8 cellular contexts compared by ENCODE assay signal in the genomic region with DNA sequence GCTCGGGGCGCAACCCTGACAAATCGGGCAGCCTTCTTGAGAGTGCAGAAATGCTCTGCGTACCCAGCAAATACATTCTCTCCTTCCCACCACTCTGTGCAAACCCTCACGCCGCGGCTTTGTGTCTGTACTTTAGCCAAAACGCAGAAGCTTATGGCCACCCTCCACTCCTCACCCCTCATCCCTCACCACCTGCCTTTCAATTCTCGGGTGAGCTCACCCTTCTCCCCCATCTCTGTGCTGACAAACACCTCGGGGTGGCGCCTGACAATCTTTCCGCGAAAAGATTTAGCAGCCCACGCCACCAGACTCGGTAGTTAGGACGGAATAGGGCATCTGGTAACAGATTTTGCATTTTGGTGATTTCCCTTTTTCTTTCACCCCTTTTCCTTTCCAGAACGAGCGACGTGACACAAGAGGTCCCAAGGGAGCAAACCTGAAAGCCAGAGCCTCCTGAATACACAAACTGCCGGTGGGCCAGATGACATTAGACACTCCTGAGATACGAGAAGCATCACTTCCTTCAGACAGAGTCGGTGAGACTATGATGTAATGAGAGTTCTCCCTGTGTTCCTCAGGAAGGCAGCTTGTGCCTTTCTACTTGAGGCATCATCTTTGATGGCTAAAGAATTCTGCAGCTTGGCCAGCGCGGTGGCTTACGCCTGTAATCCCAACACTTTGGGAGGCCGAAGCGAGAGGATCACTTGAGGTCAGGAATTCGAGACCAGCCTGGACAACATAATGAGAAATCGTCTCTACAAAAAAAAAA. TPM values are rescaled to one million over a fixed set of nuclear protein-coding genes. Genes with fewer than 3 reads are reported as not detected.
DNase-seq lines count a peak whose midpoint lies in the region; ATAC-seq and TF ChIP-seq lines count a peak whose summit lies in the region.

No MANE protein-coding gene starts in this region.

- H3K36me3 ChIP-seq in endodermal cell (ENCODE audit: control insufficient read depth, insufficient read depth, low read length): peaks cover 7% of the 10 kb centered on the region
- H3K36me3 ChIP-seq in mucosa of stomach (ENCODE audit: control insufficient read depth, insufficient read depth, low read length): no peaks in the 10 kb centered on the region

- ATAC-seq in HG02623 (IDR thresholded peaks at IDR 0.05; ENCODE audit: unreplicated experiment): peak; percentile 45

- no peak for TF ChIP-seq CTCF in endodermal cell (conservative IDR thresholded peaks at IDR 0.05)

- H3K27me3 ChIP-seq in endodermal cell (ENCODE audit: control insufficient read depth, insufficient read depth, low read length, poor library complexity, severe bottlenecking): no peaks in the 10 kb centered on the region
- H3K27me3 ChIP-seq in mucosa of stomach (ENCODE audit: control insufficient read depth, insufficient read depth, low read length): no peaks in the 10 kb centered on the region

- peaks cover 3% of the 10 kb centered on the region for H3K36me3 Mint-ChIP-seq in endodermal cell (ENCODE audit: low read depth)

- H3K9ac ChIP-seq in endodermal cell (ENCODE audit: extremely low read depth, low read length, poor library complexity, severe bottlenecking) (peak overlapping the region; percentile 80), mucosa of stomach (ENCODE audit: low read length) (peak overlapping the region; percentile 91)

- H3K4me3 ChIP-seq in endodermal cell (ENCODE audit: low read length): peak overlapping the region; percentile 99
- peak overlapping the region; percentile 91 for H3K4me3 ChIP-seq in mucosa of stomach (ENCODE audit: low read length)

- H3K4me1 ChIP-seq in endodermal cell (ENCODE audit: control insufficient read depth, insufficient read depth, low read length): no peaks in the 10 kb centered on the region
- H3K4me1 ChIP-seq in mucosa of stomach (ENCODE audit: control insufficient read depth, insufficient read depth, low read length): peaks cover 7% of the 10 kb centered on the region

- peak overlapping the region; percentile 91 for H3K27ac Mint-ChIP-seq in endodermal cell

- WGBS in endodermal cell (ENCODE audit: insufficient coverage in 1 of 2, insufficient read length in 1 of 2), 2 experiments: 22 to 33% methylated on average over 10 to 28 of the region's 29 CpGs

- no peaks in the 10 kb centered on the region for H3K9me3 ChIP-seq in endodermal cell (ENCODE audit: control insufficient read depth, low read length)
- H3K9me3 ChIP-seq in mucosa of stomach (ENCODE audit: control insufficient read depth, low read length): no peaks in the 10 kb centered on the region

- no peak overlapping the region for H3K27ac ChIP-seq in endodermal cell (ENCODE audit: low read depth, low read length)

- H3K9me3 Mint-ChIP-seq in endodermal cell: no peaks in the 10 kb centered on the region

- peak overlapping the region; percentile 97 for H3K4me3 Mint-ChIP-seq in endodermal cell

- H3K4me1 Mint-ChIP-seq in endodermal cell: peaks cover 17% of the 10 kb centered on the region

- H3K27me3 Mint-ChIP-seq in endodermal cell (ENCODE audit: insufficient read depth): peaks cover 3% of the 10 kb centered on the region

- DNase-seq in NCI-H2107 treated with DMSO at 0.1 percent for 48 hours (lab: John Stamatoyannopoulos, UW; ENCODE audit: unreplicated experiment) (peak; percentile 36), NCI-H2107 (lab: John Stamatoyannopoulos, UW) (no peak), NCI-H1436 treated with DMSO at 0.1 percent for 48 hours (lab: John Stamatoyannopoulos, UW) (peak; percentile 49), endodermal cell (peak; percentile 70)
- peak; percentile 32 to 40 for DNase-seq in activated CD8-positive, alpha-beta memory T cell treated with anti-CD3 and anti-CD28 coated beads for 1 hour (ENCODE audit: extremely low read depth in 1 of 2, low read depth in 1 of 2)
- DNase-seq in stimulated activated CD8-positive, alpha-beta memory T cell treated with anti-CD3 and anti-CD28 coated beads, Interleukin-7, amount 100 ng/mL, for 1 hour (ENCODE audit: low read depth in 2 of 2): peak; percentile 21 to 48

RNA-seq across cellular contexts. Expression of gene ATAD1, which starts 0.7 kb away (rescaled TPM):
- 10 to 100 TPM; 55.4 to 68.0 TPM for total RNA-seq in endodermal cell
- 47.6 TPM for polyA plus RNA-seq in endodermal cell (2013, experiment 1 of 2)
- 44.3 TPM for polyA plus RNA-seq in endodermal cell (2013, experiment 2 of 2)

RNA-seq across cellular contexts. Expression of gene KLLN, which starts 44.6 kb away (rescaled TPM):
- total RNA-seq in endodermal cell: under 1 TPM; 0.49 to 0.51 TPM
- 0.78 TPM for polyA plus RNA-seq in endodermal cell (2013, experiment 1 of 2)
- 0.91 TPM for polyA plus RNA-seq in endodermal cell (2013, experiment 2 of 2)

RNA-seq across cellular contexts. Expression of gene PTEN, which starts 44.7 kb away (rescaled TPM):
- 10 to 100 TPM; 41.7 to 45.0 TPM for total RNA-seq in endodermal cell
- 43.7 TPM for polyA plus RNA-seq in endodermal cell (2013, experiment 1 of 2)
- 40.6 TPM for polyA plus RNA-seq in endodermal cell (2013, experiment 2 of 2)
